ENCODE assay signal across 11 cellular contexts in genomic region chr9:134437417-134438203, GRCh38.
DNase-seq lines count a peak whose midpoint lies in the region; ATAC-seq and TF ChIP-seq lines count a peak whose summit lies in the region.
"Had no signal": no experiment of that assay in that cellular context is flagged by ENCODE, and none has a peak within 500 bp of the region (broad histone marks: within the 10 kb centered on the region; RNA-seq: fewer than 3 reads in every experiment).

No MANE protein-coding gene starts in this region.

- no peak overlapping the region for H3K4me3 Mint-ChIP-seq in dendritic cell treated with granulocyte-macrophage colony-stimulating factor and Interleukin-4, amounts not matched to agents 40 ng/mL and 50 ng/mL, for 4 days
- H3K4me3 Mint-ChIP-seq: HFFc6 had no signal

- H3K4me2 ChIP-seq in OCI-LY7 (ENCODE audit: low read length), result no peak overlapping the region

- no peak overlapping the region for H2AFZ ChIP-seq in OCI-LY7 (ENCODE audit: low read length)

- peak; percentile 47 for DNase-seq in NCI-H524 treated with DMSO at 0.1 percent for 48 hours (lab: John Stamatoyannopoulos, UW)
- DNase-seq in lower lobe of right lung, result no peak
- DNase-seq in substantia nigra (lab: John Stamatoyannopoulos, UW), result peak in 1 of 49 donors; percentile 24
- no peak for DNase-seq in GM13977 (ENCODE audit: low spot score)
- DNase-seq in OCI-LY7 (ENCODE audit: low spot score), result no peak
- DNase-seq in erythroblast (lab: John Stamatoyannopoulos, UW), result no peak
- DNase-seq in CD1c-positive myeloid dendritic cell (ENCODE audit: extremely low spot score), result no peak
- DNase-seq: activated gamma-delta T cell treated with Interleukin-2 at 50 U/mL for 16 hours, HFFc6, MM.1S had no signal

- H3K4me1 ChIP-seq in lower lobe of right lung, result peaks cover 70% of the 10 kb centered on the region
- H3K4me1 ChIP-seq in OCI-LY7 (ENCODE audit: insufficient read depth, low read length, poor library complexity, severe bottlenecking), result no peaks in the 10 kb centered on the region

- H3K36me3 Mint-ChIP-seq in dendritic cell treated with granulocyte-macrophage colony-stimulating factor and Interleukin-4, amounts not matched to agents 40 ng/mL and 50 ng/mL, for 4 days (ENCODE audit: low read depth), result peaks cover 91% of the 10 kb centered on the region

- no peaks in the 10 kb centered on the region for H4K20me1 ChIP-seq in OCI-LY7 (ENCODE audit: insufficient read depth, low read length)

- intact Hi-C loops in dendritic cell treated with granulocyte-macrophage colony-stimulating factor and Interleukin-4, amounts not matched to agents 40 ng/mL and 50 ng/mL, for 4 days (cut with micrococcal nuclease), result no loop called here
- intact Hi-C loops in lower lobe of right lung (cut with DNase I) (no loop called here), OCI-LY7 (cut with micrococcal nuclease; ENCODE audit: unreplicated experiment) (no loop called here)

- POLR2A ChIA-PET in OCI-LY7 (lab: Charles Lee), result no interaction called here

- no peaks in the 10 kb centered on the region for H3K9me2 ChIP-seq in OCI-LY7 (ENCODE audit: insufficient read depth, low read length)

- peak in 1 of 2 donors; percentile 39 for ATAC-seq in lower lobe of right lung

- in situ Hi-C loops in GM13977 (cut with MboI; ENCODE audit: low pct_unique_long_range_greater_than_20kb, low sequenced_read_pairs, unreplicated experiment), result no loop called here

- CTCF ChIA-PET in OCI-LY7 (lab: Charles Lee; ENCODE audit: unreplicated experiment), result no interaction called here

- H3K4me3 ChIP-seq in lower lobe of right lung, result no peak overlapping the region
- H3K4me3 ChIP-seq in OCI-LY7 (ENCODE audit: low read depth, low read length, poor library complexity, severe bottlenecking), result no peak overlapping the region

- no peaks in the 10 kb centered on the region for H3K27me3 ChIP-seq in lower lobe of right lung (ENCODE audit: low read depth)

- H3K27me3 Mint-ChIP-seq in dendritic cell treated with granulocyte-macrophage colony-stimulating factor and Interleukin-4, amounts not matched to agents 40 ng/mL and 50 ng/mL, for 4 days, result no peaks in the 10 kb centered on the region

- H3K36me3 ChIP-seq in lower lobe of right lung, result peaks cover 42% of the 10 kb centered on the region
- H3K36me3 ChIP-seq in OCI-LY7 (ENCODE audit: insufficient read depth, low read length), result no peaks in the 10 kb centered on the region

- H3K27ac ChIP-seq in lower lobe of right lung, result peak overlapping the region; percentile 18
- peak overlapping the region; percentile 92 for H3K27ac ChIP-seq in substantia nigra (ENCODE audit: low read depth, low read length, poor library complexity, severe bottlenecking)
- no peak overlapping the region for H3K27ac ChIP-seq in OCI-LY7 (ENCODE audit: low read depth, low read length, poor library complexity, severe bottlenecking)

- H3K9me3 Mint-ChIP-seq in dendritic cell treated with granulocyte-macrophage colony-stimulating factor and Interleukin-4, amounts not matched to agents 40 ng/mL and 50 ng/mL, for 4 days, result no peaks in the 10 kb centered on the region
- H3K9me3 Mint-ChIP-seq: HFFc6 had no signal

- peak overlapping the region; percentile 16 for H3K27ac Mint-ChIP-seq in dendritic cell treated with granulocyte-macrophage colony-stimulating factor and Interleukin-4, amounts not matched to agents 40 ng/mL and 50 ng/mL, for 4 days
- H3K27ac Mint-ChIP-seq: HFFc6 had no signal

- no peak for TF ChIP-seq POLR2A in erythroblast (IDR thresholded peaks at IDR 0.05; ENCODE audit: low read length)

- BruUV-seq in OCI-LY7 (replicated peaks; lab: Mats Ljungman, UMichigan), result no TSS peak

- H3K4me1 Mint-ChIP-seq in dendritic cell treated with granulocyte-macrophage colony-stimulating factor and Interleukin-4, amounts not matched to agents 40 ng/mL and 50 ng/mL, for 4 days (ENCODE audit: low read depth), result peaks cover 80% of the 10 kb centered on the region

- no peaks in the 10 kb centered on the region for H3K79me2 ChIP-seq in OCI-LY7 (ENCODE audit: insufficient read depth, low read depth, low read length)

- no peaks in the 10 kb centered on the region for H3K9me3 ChIP-seq in lower lobe of right lung
- H3K9me3 ChIP-seq in OCI-LY7 (ENCODE audit: low read length), result no peaks in the 10 kb centered on the region

- TF ChIP-seq CTCF in lower lobe of right lung (IDR thresholded peaks at IDR 0.05), result no peak
- TF ChIP-seq CTCF in GM13977 (IDR thresholded peaks at IDR 0.05; ENCODE audit: extremely low read depth, insufficient read depth, missing control alignments), result no peak
- TF ChIP-seq CTCF in OCI-LY7 (conservative IDR thresholded peaks at IDR 0.05; ENCODE audit: low read length), result no peak
